ENCODE assay signal across 9 cellular contexts in the genomic region with DNA sequence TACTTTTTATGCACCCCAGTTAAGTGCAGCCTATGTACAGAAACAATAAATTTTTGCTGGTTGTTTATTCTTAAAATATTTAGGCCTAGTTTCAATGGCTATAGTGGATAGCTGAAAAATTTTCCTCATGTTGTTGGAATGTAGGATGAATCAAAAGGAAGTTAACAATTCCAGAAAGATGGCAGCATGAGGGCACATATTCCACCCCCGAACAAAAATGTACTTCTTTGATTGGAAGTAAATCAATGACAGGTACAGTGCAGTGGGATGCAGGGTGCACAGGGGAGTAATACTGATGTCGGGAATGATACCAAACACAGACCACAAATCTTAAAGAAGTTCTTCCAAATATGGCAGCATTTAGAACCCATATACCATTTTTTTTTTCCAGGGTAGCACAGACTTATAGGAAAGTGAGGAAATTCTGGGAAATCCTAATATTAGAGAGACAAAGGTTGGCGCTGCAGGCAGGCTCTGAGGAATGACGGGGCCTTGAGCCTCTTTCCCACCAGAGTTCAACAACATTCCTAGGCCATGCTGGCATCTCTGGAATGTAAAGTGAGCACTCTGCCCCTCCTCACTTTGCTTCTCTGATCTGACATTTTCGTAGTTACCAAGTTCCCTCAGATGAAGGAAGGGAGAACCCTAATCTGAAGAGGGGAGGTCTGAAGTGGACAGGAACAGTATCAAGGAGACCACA. TPM values are rescaled to one million over a fixed set of nuclear protein-coding genes. Genes with fewer than 3 reads are reported as not detected.
DNase-seq lines count a peak whose midpoint lies in the region; ATAC-seq and TF ChIP-seq lines count a peak whose summit lies in the region.
"Had no signal": no experiment of that assay in that cellular context is flagged by ENCODE, and none has a peak within 500 bp of the region (broad histone marks: within the 10 kb centered on the region; RNA-seq: fewer than 3 reads in every experiment).

No MANE protein-coding gene starts in this region.

- peaks cover 9% of the 10 kb centered on the region; the same call in 1 of the 2 replicates for H3K9me3 ChIP-seq in OCI-LY1 (ENCODE audit: low read length)
- H3K9me3 ChIP-seq: thoracic aorta had no signal

- no peaks in the 10 kb centered on the region for H3K79me2 ChIP-seq in OCI-LY1 (ENCODE audit: insufficient read depth, low read length)

- peak overlapping the region; percentile 52; the same call in 1 of the 2 replicates for H2AFZ ChIP-seq in OCI-LY1 (ENCODE audit: low read length)

- H3K9me2 ChIP-seq in OCI-LY1 (ENCODE audit: low read depth, low read length): no peaks in the 10 kb centered on the region

- H3K27ac Mint-ChIP-seq in nephron progenitor cell: peak overlapping the region; percentile 95
- H3K27ac Mint-ChIP-seq in activated T-helper 1 cell treated with anti-CD3 and anti-CD28 coated beads, Interleukin-12 subunit alpha, Interleukin-12 subunit beta, Interleukin-2, Interleukin-4 antibody, amounts not matched to agents 30 ng/mL and 10 ng/mL and 1 ng/mL, durations not matched to agents 14 hours and 24 hours and 36 hours: no peak overlapping the region

- H3K4me3 Mint-ChIP-seq in nephron progenitor cell: peak overlapping the region; percentile 34
- no peak overlapping the region for H3K4me3 Mint-ChIP-seq in activated T-helper 1 cell treated with anti-CD3 and anti-CD28 coated beads, Interleukin-12 subunit alpha, Interleukin-12 subunit beta, Interleukin-2, Interleukin-4 antibody, amounts not matched to agents 30 ng/mL and 10 ng/mL and 1 ng/mL, durations not matched to agents 14 hours and 24 hours and 36 hours

- H3K27ac ChIP-seq in OCI-LY1 (ENCODE audit: low read depth, low read length, poor library complexity, severe bottlenecking): peak overlapping the region; percentile 77
- H3K27ac ChIP-seq: thoracic aorta had no signal

- peaks cover 29% of the 10 kb centered on the region for H3K4me1 Mint-ChIP-seq in nephron progenitor cell
- no peaks in the 10 kb centered on the region for H3K4me1 Mint-ChIP-seq in activated T-helper 1 cell treated with anti-CD3 and anti-CD28 coated beads, Interleukin-12 subunit alpha, Interleukin-12 subunit beta, Interleukin-2, Interleukin-4 antibody, amounts not matched to agents 30 ng/mL and 10 ng/mL and 1 ng/mL, durations not matched to agents 14 hours and 24 hours and 36 hours (ENCODE audit: low read depth)

- no peaks in the 10 kb centered on the region for H4K20me1 ChIP-seq in OCI-LY1 (ENCODE audit: insufficient read depth, low read length)

- H3K4me3 ChIP-seq in OCI-LY1 (ENCODE audit: low read depth, low read length, poor library complexity, severe bottlenecking): no peak overlapping the region
- H3K4me3 ChIP-seq: thoracic aorta had no signal

- intact Hi-C loops in activated T-helper 1 cell treated with anti-CD3 and anti-CD28 coated beads, Interleukin-12 subunit alpha, Interleukin-12 subunit beta, Interleukin-2, Interleukin-4 antibody, amounts not matched to agents 30 ng/mL and 10 ng/mL and 1 ng/mL, durations not matched to agents 14 hours and 24 hours and 36 hours (cut with micrococcal nuclease): no loop called here

- H3K9ac ChIP-seq in OCI-LY1 (ENCODE audit: low read length): peak overlapping the region; percentile 50

- H3K27me3 ChIP-seq in OCI-LY1 (ENCODE audit: insufficient read depth, low read length): no peaks in the 10 kb centered on the region

- peaks cover 7% of the 10 kb centered on the region for H3K36me3 Mint-ChIP-seq in nephron progenitor cell (ENCODE audit: low read depth)
- H3K36me3 Mint-ChIP-seq in activated T-helper 1 cell treated with anti-CD3 and anti-CD28 coated beads, Interleukin-12 subunit alpha, Interleukin-12 subunit beta, Interleukin-2, Interleukin-4 antibody, amounts not matched to agents 30 ng/mL and 10 ng/mL and 1 ng/mL, durations not matched to agents 14 hours and 24 hours and 36 hours (ENCODE audit: low read depth): no peaks in the 10 kb centered on the region

- H3K4me1 ChIP-seq in OCI-LY1 (ENCODE audit: insufficient read depth, low read length, severe bottlenecking): peaks cover 55% of the 10 kb centered on the region

- DNase-seq in Daoy (ENCODE audit: low read depth) (peak; percentile 58), epidermal melanocyte (ENCODE audit: insufficient read length, low spot score) (peak; percentile 30), nephron progenitor cell (peak; percentile 35), 8988T (no peak), DMS79 (lab: John Stamatoyannopoulos, UW) (no peak)
- DNase-seq in activated T-helper 1 cell treated with anti-CD3 and anti-CD28 coated beads, Interleukin-12 subunit alpha, Interleukin-12 subunit beta, Interleukin-2, Interleukin-4 antibody, amounts not matched to agents 30 ng/mL and 10 ng/mL and 1 ng/mL, durations not matched to agents 14 hours and 24 hours and 36 hours (ENCODE audit: low spot score): no peak

- TF ChIP-seq CTCF in OCI-LY1 (IDR thresholded peaks at IDR 0.05; ENCODE audit: low read length) (no peak), nephron progenitor cell (IDR thresholded peaks at IDR 0.05) (no peak)

- peak overlapping the region; percentile 49 for H3K4me2 ChIP-seq in OCI-LY1 (ENCODE audit: low read length)

- ATAC-seq in GM18519 (IDR thresholded peaks at IDR 0.05; ENCODE audit: low FRiP score, unreplicated experiment): no peak

- H3K27me3 Mint-ChIP-seq in nephron progenitor cell (ENCODE audit: low read depth, poor library complexity): peaks cover 3% of the 10 kb centered on the region
- H3K27me3 Mint-ChIP-seq in activated T-helper 1 cell treated with anti-CD3 and anti-CD28 coated beads, Interleukin-12 subunit alpha, Interleukin-12 subunit beta, Interleukin-2, Interleukin-4 antibody, amounts not matched to agents 30 ng/mL and 10 ng/mL and 1 ng/mL, durations not matched to agents 14 hours and 24 hours and 36 hours (ENCODE audit: insufficient read depth): no peaks in the 10 kb centered on the region

- no peaks in the 10 kb centered on the region for H3K36me3 ChIP-seq in OCI-LY1 (ENCODE audit: insufficient read depth, low read length)
- H3K36me3 ChIP-seq: thoracic aorta had no signal

- peaks cover 21% of the 10 kb centered on the region for H3K9me3 Mint-ChIP-seq in nephron progenitor cell
- H3K9me3 Mint-ChIP-seq in activated T-helper 1 cell treated with anti-CD3 and anti-CD28 coated beads, Interleukin-12 subunit alpha, Interleukin-12 subunit beta, Interleukin-2, Interleukin-4 antibody, amounts not matched to agents 30 ng/mL and 10 ng/mL and 1 ng/mL, durations not matched to agents 14 hours and 24 hours and 36 hours: no peaks in the 10 kb centered on the region

- H3F3A ChIP-seq in OCI-LY1 (ENCODE audit: insufficient read depth, low read length): peaks cover 10% of the 10 kb centered on the region; the same call in 1 of the 2 replicates

RNA-seq across cellular contexts. Expression of a gene that starts 36.6 kb away (rescaled TPM):
- total RNA-seq in Daoy (2014; rRNA removed; shearing (Covaris generic)): 0.60 and 1.4 TPM in 2 replicates
- total RNA-seq in activated T-helper 1 cell treated with anti-CD3 and anti-CD28 coated beads, Interleukin-12 subunit alpha, Interleukin-12 subunit beta, Interleukin-2, Interleukin-4 antibody, amounts not matched to agents 30 ng/mL and 10 ng/mL and 1 ng/mL, durations not matched to agents 14 hours and 24 hours and 36 hours: 2.8 and 3.2 TPM in 2 replicates

Comparison
In these comparisons a context has a peak if more than half of its experiments do, and no peak if none do; other contexts are left out.
1. DNase-seq: peak in Daoy (single experiment), epidermal melanocyte (single experiment) and nephron progenitor cell (single experiment); none in 8988T (single experiment), activated T-helper 1 cell treated with anti-CD3 and anti-CD28 coated beads, Interleukin-12 subunit alpha, Interleukin-12 subunit beta, Interleukin-2, Interleukin-4 antibody, amounts not matched to agents 30 ng/mL and 10 ng/mL and 1 ng/mL, durations not matched to agents 14 hours and 24 hours and 36 hours (single experiment) and DMS79 (single experiment).